25 cellular contexts compared by ENCODE assay signal in genomic region chr4:186607490-186607889, GRCh38. TPM values are rescaled to one million over a fixed set of nuclear protein-coding genes. Genes with fewer than 3 reads are reported as not detected.
DNase-seq lines count a peak whose midpoint lies in the region; ATAC-seq, FAIRE-seq and TF ChIP-seq lines count a peak whose summit lies in the region.
"Had no signal": no experiment of that assay in that cellular context is flagged by ENCODE, and none has a peak within 500 bp of the region (broad histone marks: within the 10 kb centered on the region; RNA-seq: fewer than 3 reads in every experiment).

No MANE protein-coding gene starts in this region.

- H3K27me3 Mint-ChIP-seq in Caco-2 (ENCODE audit: insufficient read depth, unreplicated experiment) = no peaks in the 10 kb centered on the region
- no peaks in the 10 kb centered on the region for H3K27me3 Mint-ChIP-seq in stimulated activated naive B cell treated with anti-CD40 and anti-IgM and Interleukin-4, amounts not matched to agents 10 μg/mL and 1 μg/mL and 100 μg/mL, for 72 hours
- H3K27me3 Mint-ChIP-seq: CD4-positive, alpha-beta memory T cell; CD8-positive, alpha-beta memory T cell had no signal

- H3K4me1 ChIP-seq in HEK293 (ENCODE audit: control insufficient read depth, insufficient read depth, low read length) = no peaks in the 10 kb centered on the region; the same call in 1 of the 2 replicates
- peaks cover 22% of the 10 kb centered on the region for H3K4me1 ChIP-seq in SJCRH30
- no peaks in the 10 kb centered on the region for H3K4me1 ChIP-seq in esophagus muscularis mucosa
- no peaks in the 10 kb centered on the region for H3K4me1 ChIP-seq in Caco-2
- H3K4me1 ChIP-seq: BE2C had no signal

- no peak for TF ChIP-seq POLR2A in esophagus muscularis mucosa (IDR thresholded peaks at IDR 0.05; ENCODE audit: low read depth)

- H3K27me3 ChIP-seq in SJCRH30 (no peaks in the 10 kb centered on the region), esophagus muscularis mucosa (no peaks in the 10 kb centered on the region), Caco-2 (replicated peaks; ENCODE audit: control insufficient read depth, insufficient read depth, low read length) (no peaks in the 10 kb centered on the region)
- H3K27me3 ChIP-seq: BE2C, BLaER1 had no signal

- H3K27ac Mint-ChIP-seq in Caco-2 (ENCODE audit: unreplicated experiment) = no peak overlapping the region
- H3K27ac Mint-ChIP-seq in stimulated activated naive B cell treated with anti-CD40 and anti-IgM and Interleukin-4, amounts not matched to agents 10 μg/mL and 1 μg/mL and 100 μg/mL, for 72 hours = no peak overlapping the region
- H3K27ac Mint-ChIP-seq: CD14-positive monocyte; CD4-positive, alpha-beta memory T cell; CD4-positive, CD25-positive, alpha-beta regulatory T cell; CD8-positive, alpha-beta memory T cell had no signal

- TF ChIP-seq CTCF in HEK293 (tag by site-specific recombination; IDR thresholded peaks at IDR 0.05) (no peak), esophagus muscularis mucosa (IDR thresholded peaks at IDR 0.05) (no peak), Caco-2 (IDR thresholded peaks at IDR 0.05; ENCODE audit: insufficient read depth in 1 of 2, low read depth in 1 of 2, low read length in 1 of 2, severe bottlenecking in 1 of 2, unreplicated experiment in 1 of 2) (no peak)

- H3K27ac ChIP-seq in HEK293 (ENCODE audit: extremely low read depth, low read depth, low read length) (no peak overlapping the region), SJCRH30 (peak overlapping the region; percentile 90), esophagus muscularis mucosa (replicated peaks in 1 of 4) (no peak overlapping the region)
- H3K27ac ChIP-seq: BLaER1 had no signal

- POLR2A ChIA-PET in HEK293 (lab: Yijun Ruan, JAX) = no interaction called here
- POLR2A ChIA-PET in Caco-2 (lab: Charles Lee) = no interaction called here

- no peak overlapping the region for H3K4me3 Mint-ChIP-seq in Caco-2 (ENCODE audit: unreplicated experiment)
- no peak overlapping the region for H3K4me3 Mint-ChIP-seq in stimulated activated naive B cell treated with anti-CD40 and anti-IgM and Interleukin-4, amounts not matched to agents 10 μg/mL and 1 μg/mL and 100 μg/mL, for 72 hours
- H3K4me3 Mint-ChIP-seq: CD14-positive monocyte; CD4-positive, alpha-beta memory T cell; CD4-positive, CD25-positive, alpha-beta regulatory T cell; CD8-positive, alpha-beta memory T cell had no signal

- no peaks in the 10 kb centered on the region for H3K9me3 Mint-ChIP-seq in Caco-2 (ENCODE audit: unreplicated experiment)
- H3K9me3 Mint-ChIP-seq in stimulated activated naive B cell treated with anti-CD40 and anti-IgM and Interleukin-4, amounts not matched to agents 10 μg/mL and 1 μg/mL and 100 μg/mL, for 72 hours = peaks cover 7 to 8% of the 10 kb centered on the region in 2 donors

- BruUV-seq in Caco-2 (replicated peaks; lab: Mats Ljungman, UMichigan) = no TSS peak

- H3K4me3 ChIP-seq in HEK293 (ENCODE audit: low read depth, low read length) (no peak overlapping the region), SJCRH30 (no peak overlapping the region), esophagus muscularis mucosa (no peak overlapping the region), Caco-2 (ENCODE audit: low read depth, low read length) (no peak overlapping the region)
- H3K4me3 ChIP-seq: BLaER1 had no signal

- H3K36me3 ChIP-seq in HEK293 (ENCODE audit: control insufficient read depth in 2 of 2, insufficient read depth in 1 of 2, low read length in 2 of 2) (peaks cover 22 to 87% of the 10 kb centered on the region in 2 experiments), SJCRH30 (peaks cover 71% of the 10 kb centered on the region), esophagus muscularis mucosa (peaks cover 18 to 96% (median 80%) of the 10 kb centered on the region in 4 donors), Caco-2 (ENCODE audit: control insufficient read depth, insufficient read depth, low read length) (no peaks in the 10 kb centered on the region; the same call in none of the 2 replicates)
- H3K36me3 ChIP-seq: BE2C had no signal

- FAIRE-seq in HTR-8/SVneo (lab: Jason Lieb, UNC) = peak; percentile 76
- FAIRE-seq: A204.1, D721Med, G401.6, GM12891 had no signal

- H3K4me1 Mint-ChIP-seq in Caco-2 (ENCODE audit: low read depth, unreplicated experiment) = peaks cover 7% of the 10 kb centered on the region
- no peaks in the 10 kb centered on the region for H3K4me1 Mint-ChIP-seq in stimulated activated naive B cell treated with anti-CD40 and anti-IgM and Interleukin-4, amounts not matched to agents 10 μg/mL and 1 μg/mL and 100 μg/mL, for 72 hours
- H3K4me1 Mint-ChIP-seq: CD14-positive monocyte; CD4-positive, alpha-beta memory T cell; CD4-positive, CD25-positive, alpha-beta regulatory T cell; CD8-positive, alpha-beta memory T cell had no signal

- H3K36me3 Mint-ChIP-seq in Caco-2 (ENCODE audit: insufficient read depth, unreplicated experiment) = peaks cover 82% of the 10 kb centered on the region
- H3K36me3 Mint-ChIP-seq in stimulated activated naive B cell treated with anti-CD40 and anti-IgM and Interleukin-4, amounts not matched to agents 10 μg/mL and 1 μg/mL and 100 μg/mL, for 72 hours = peaks cover 0 to 4% of the 10 kb centered on the region in 2 donors
- H3K36me3 Mint-ChIP-seq: CD14-positive monocyte; CD4-positive, alpha-beta memory T cell; CD4-positive, CD25-positive, alpha-beta regulatory T cell; CD8-positive, alpha-beta memory T cell had no signal

- CTCF ChIA-PET in HEK293 (lab: Yijun Ruan, JAX) = no interaction called here
- CTCF ChIA-PET in Caco-2 (lab: Charles Lee) = no interaction called here

- DNase-seq in HTR-8/SVneo (ENCODE audit: insufficient read length, low spot score) (no peak), SJCRH30 (no peak), esophagus muscularis mucosa (ENCODE audit: extremely low spot score) (peak; percentile 77), Caco-2 (no peak), HCEC 1CT (no peak)
- DNase-seq in stimulated activated naive B cell treated with anti-CD40 and anti-IgM and Interleukin-4, amounts not matched to agents 10 μg/mL and 1 μg/mL and 100 μg/mL, for 72 hours = no peak
- DNase-seq: 8988T; ACHN; BE2C; C1 segment of cervical spinal cord; Calu3; CD4-positive, alpha-beta memory T cell; CD4-positive, CD25-positive, alpha-beta regulatory T cell; CD8-positive, alpha-beta memory T cell; COR-L47; DMS79 treated with DMSO at 0.1 percent for 48 hours; GF-D8 had no signal

- H3K9me3 ChIP-seq in HEK293 (ENCODE audit: control insufficient read depth, insufficient read depth, low read depth, low read length) (no peaks in the 10 kb centered on the region), SJCRH30 (replicated peaks) (no peaks in the 10 kb centered on the region), esophagus muscularis mucosa (no peaks in the 10 kb centered on the region), Caco-2 (no peaks in the 10 kb centered on the region; the same call in 1 of the 2 replicates)
- H3K9me3 ChIP-seq: BE2C, BLaER1 had no signal

- intact Hi-C loops in esophagus muscularis mucosa (cut with DNase I) (no loop called here), Caco-2 (cut with micrococcal nuclease; ENCODE audit: unreplicated experiment) (no loop called here)

- 90% methylated on average over 1 of the region's 1 CpG for WGBS in esophagus muscularis mucosa

- no peak for ATAC-seq in GM18870 (IDR thresholded peaks at IDR 0.05; ENCODE audit: unreplicated experiment)
- no peak for ATAC-seq in stimulated activated naive B cell treated with anti-CD40 and anti-IgM and Interleukin-4, amounts not matched to agents 10 μg/mL and 1 μg/mL and 100 μg/mL, for 72 hours (replicated peaks)

- no peak for TF ChIP-seq EP300 in esophagus muscularis mucosa (IDR thresholded peaks at IDR 0.05)

TF ChIP-seq in HEK293, 187 proteins besides CTCF, POLR2A, EP300 and RAD21 (continues in another document):
- TF ChIP-seq ATF2 (tag by site-specific recombination; IDR thresholded peaks at IDR 0.05; ENCODE audit: low read depth) (no peak), EGR2 (tag by site-specific recombination; IDR thresholded peaks at IDR 0.05; ENCODE audit: low read depth) (peak; percentile 98), ZNF362 (tag by site-specific recombination; IDR thresholded peaks at IDR 0.05) (no peak), ZNF132 (tag by site-specific recombination; IDR thresholded peaks at IDR 0.05; ENCODE audit: borderline replicate concordance) (no peak), ZNF626 (tag by site-specific recombination; IDR thresholded peaks at IDR 0.05) (no peak), ZNF704 (tag by site-specific recombination; IDR thresholded peaks at IDR 0.05) (no peak), ZNF792 (tag by site-specific recombination; IDR thresholded peaks at IDR 0.05) (no peak), HOXD13 (CRISPR knock-in tag; IDR thresholded peaks at IDR 0.05; ENCODE audit: borderline replicate concordance) (no peak), OSR2 (tag by site-specific recombination; IDR thresholded peaks at IDR 0.05) (no peak), ZNF558 (tag by site-specific recombination; IDR thresholded peaks at IDR 0.05) (no peak)

RNA-seq across cellular contexts. Expression of gene MTNR1A, which starts 52.1 kb away (rescaled TPM):
- not detected in 2 replicates for total RNA-seq in SJCRH30 (2014; rRNA removed; shearing (Covaris generic))
- total RNA-seq in esophagus muscularis mucosa (not detected), Caco-2 (2022) (not detected in 2 replicates)
- total RNA-seq: CD4-positive, alpha-beta memory T cell; CD4-positive, CD25-positive, alpha-beta regulatory T cell; CD8-positive, alpha-beta memory T cell had no signal
